Comparison of ENCODE assay signal across 8 cellular contexts in the genomic region with DNA sequence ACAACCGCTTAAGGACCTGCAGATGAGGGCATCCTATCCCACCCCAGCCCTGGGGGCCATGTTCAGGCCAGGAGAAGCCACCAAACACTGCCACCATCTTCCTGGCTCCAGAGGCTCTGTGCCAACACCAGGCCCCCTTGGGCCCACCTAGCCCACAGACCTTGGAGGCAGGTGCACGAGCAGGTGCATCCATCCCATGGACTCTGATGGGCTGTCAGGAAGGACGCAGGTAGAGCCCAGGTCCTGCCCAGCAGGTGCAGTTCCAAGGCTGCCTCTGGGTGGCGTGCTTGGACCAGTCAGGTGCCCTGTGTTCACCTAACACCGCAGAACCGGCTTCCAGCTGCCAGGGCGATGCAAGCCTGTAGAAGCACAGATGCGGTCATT. TPM values are rescaled to one million over a fixed set of nuclear protein-coding genes. Genes with fewer than 3 reads are reported as not detected.
A peak's percentile ranks its signal among the peaks of the same experiment; 100 is the strongest.
DNase-seq lines count a peak whose midpoint lies in the region; ATAC-seq and TF ChIP-seq lines count a peak whose summit lies in the region.

No MANE protein-coding gene starts in this region.

- peaks cover 20% of the 10 kb centered on the region for H3K9me3 Mint-ChIP-seq in activated T-helper 1 cell treated with anti-CD3 and anti-CD28 coated beads, Interleukin-12 subunit alpha, Interleukin-12 subunit beta, Interleukin-2, Interleukin-4 antibody, amounts not matched to agents 30 ng/mL and 10 ng/mL and 1 ng/mL, durations not matched to agents 14 hours and 24 hours and 36 hours
- H3K9me3 Mint-ChIP-seq in immature natural killer cell = no peaks in the 10 kb centered on the region

- ATAC-seq in HG03432 (IDR thresholded peaks at IDR 0.05; ENCODE audit: unreplicated experiment) = no peak
- ATAC-seq in GM19395 (IDR thresholded peaks at IDR 0.05; ENCODE audit: unreplicated experiment) = no peak

- intact Hi-C loops in activated T-helper 1 cell treated with anti-CD3 and anti-CD28 coated beads, Interleukin-12 subunit alpha, Interleukin-12 subunit beta, Interleukin-2, Interleukin-4 antibody, amounts not matched to agents 30 ng/mL and 10 ng/mL and 1 ng/mL, durations not matched to agents 14 hours and 24 hours and 36 hours (cut with micrococcal nuclease) = loop anchor here (1.0 to 5.0 kb wide), 4 partner anchors 72 to 385 kb away; partner anchors contain the start of genes ATP5ME, GAK, IDUA and MYL5

- peaks cover 3% of the 10 kb centered on the region for H3K27me3 Mint-ChIP-seq in activated T-helper 1 cell treated with anti-CD3 and anti-CD28 coated beads, Interleukin-12 subunit alpha, Interleukin-12 subunit beta, Interleukin-2, Interleukin-4 antibody, amounts not matched to agents 30 ng/mL and 10 ng/mL and 1 ng/mL, durations not matched to agents 14 hours and 24 hours and 36 hours (ENCODE audit: insufficient read depth)
- H3K27me3 Mint-ChIP-seq in immature natural killer cell (ENCODE audit: low read depth in 3 of 3) = peaks cover 8 to 15% (median 9%) of the 10 kb centered on the region in 3 donors

- peak; percentile 61 for TF ChIP-seq CTCF in GM13977 (IDR thresholded peaks at IDR 0.05; ENCODE audit: extremely low read depth, insufficient read depth, missing control alignments)

- H3K4me3 Mint-ChIP-seq in activated T-helper 1 cell treated with anti-CD3 and anti-CD28 coated beads, Interleukin-12 subunit alpha, Interleukin-12 subunit beta, Interleukin-2, Interleukin-4 antibody, amounts not matched to agents 30 ng/mL and 10 ng/mL and 1 ng/mL, durations not matched to agents 14 hours and 24 hours and 36 hours = no peak overlapping the region
- H3K4me3 Mint-ChIP-seq in immature natural killer cell = no peak overlapping the region

- no peak overlapping the region for H3K27ac Mint-ChIP-seq in activated T-helper 1 cell treated with anti-CD3 and anti-CD28 coated beads, Interleukin-12 subunit alpha, Interleukin-12 subunit beta, Interleukin-2, Interleukin-4 antibody, amounts not matched to agents 30 ng/mL and 10 ng/mL and 1 ng/mL, durations not matched to agents 14 hours and 24 hours and 36 hours
- no peak overlapping the region for H3K27ac Mint-ChIP-seq in immature natural killer cell

- H3K36me3 Mint-ChIP-seq in activated T-helper 1 cell treated with anti-CD3 and anti-CD28 coated beads, Interleukin-12 subunit alpha, Interleukin-12 subunit beta, Interleukin-2, Interleukin-4 antibody, amounts not matched to agents 30 ng/mL and 10 ng/mL and 1 ng/mL, durations not matched to agents 14 hours and 24 hours and 36 hours (ENCODE audit: low read depth) = no peaks in the 10 kb centered on the region
- H3K36me3 Mint-ChIP-seq in immature natural killer cell = no peaks in the 10 kb centered on the region

- peaks cover 7% of the 10 kb centered on the region for H3K4me1 Mint-ChIP-seq in activated T-helper 1 cell treated with anti-CD3 and anti-CD28 coated beads, Interleukin-12 subunit alpha, Interleukin-12 subunit beta, Interleukin-2, Interleukin-4 antibody, amounts not matched to agents 30 ng/mL and 10 ng/mL and 1 ng/mL, durations not matched to agents 14 hours and 24 hours and 36 hours (ENCODE audit: low read depth)
- H3K4me1 Mint-ChIP-seq in immature natural killer cell = peaks cover 12 to 18% of the 10 kb centered on the region in 2 donors

- in situ Hi-C loops in GM13977 (cut with MboI; ENCODE audit: low pct_unique_long_range_greater_than_20kb, low sequenced_read_pairs, unreplicated experiment) = no loop called here

- DNase-seq in GM13977 (ENCODE audit: low spot score) (no peak), NCI-H526 treated with DMSO at 0.1 percent for 48 hours (lab: John Stamatoyannopoulos, UW) (peak; percentile 38), immature natural killer cell (peak; percentile 25 to 45 (median 45)), T1000 (lab: John Stamatoyannopoulos, UW) (no peak)
- DNase-seq in activated T-helper 1 cell treated with anti-CD3 and anti-CD28 coated beads, Interleukin-12 subunit alpha, Interleukin-12 subunit beta, Interleukin-2, Interleukin-4 antibody, amounts not matched to agents 30 ng/mL and 10 ng/mL and 1 ng/mL, durations not matched to agents 14 hours and 24 hours and 36 hours (ENCODE audit: low spot score) = peak; percentile 23
- DNase-seq in stimulated activated CD4-positive, alpha-beta T cell treated with anti-CD3 and anti-CD28 coated beads, TNF-alpha, amount 100 ng/mL, for 24 hours (ENCODE audit: low read depth in 3 of 3) = peak; percentile 27 to 74 (median 28)

RNA-seq across cellular contexts. Expression of gene PDE6B, which starts 22.8 kb away (rescaled TPM):
- 9.8 and 10.1 TPM in 2 replicates for total RNA-seq in activated T-helper 1 cell treated with anti-CD3 and anti-CD28 coated beads, Interleukin-12 subunit alpha, Interleukin-12 subunit beta, Interleukin-2, Interleukin-4 antibody, amounts not matched to agents 30 ng/mL and 10 ng/mL and 1 ng/mL, durations not matched to agents 14 hours and 24 hours and 36 hours
- polyA plus RNA-seq in immature natural killer cell = 10 to 100 TPM; 18.9 to 35.8 (median 28.6) TPM

RNA-seq across cellular contexts. Expression of gene TMEM271, which starts 26.5 kb away (rescaled TPM):
- total RNA-seq in activated T-helper 1 cell treated with anti-CD3 and anti-CD28 coated beads, Interleukin-12 subunit alpha, Interleukin-12 subunit beta, Interleukin-2, Interleukin-4 antibody, amounts not matched to agents 30 ng/mL and 10 ng/mL and 1 ng/mL, durations not matched to agents 14 hours and 24 hours and 36 hours = not detected in 2 replicates
- polyA plus RNA-seq in immature natural killer cell = not detected

Comparison
In these comparisons a context has a peak if more than half of its experiments do, and no peak if none do; other contexts are left out.
1. DNase-seq: peak in NCI-H526 treated with DMSO at 0.1 percent for 48 hours (single experiment), activated T-helper 1 cell treated with anti-CD3 and anti-CD28 coated beads, Interleukin-12 subunit alpha, Interleukin-12 subunit beta, Interleukin-2, Interleukin-4 antibody, amounts not matched to agents 30 ng/mL and 10 ng/mL and 1 ng/mL, durations not matched to agents 14 hours and 24 hours and 36 hours (single experiment), immature natural killer cell (3 of 3) and stimulated activated CD4-positive, alpha-beta T cell treated with anti-CD3 and anti-CD28 coated beads, TNF-alpha, amount 100 ng/mL, for 24 hours (3 of 3); none in GM13977 (single experiment) and T1000 (single experiment).